Comparison of ENCODE assay signal across 1 cellular context in genomic region chr3:57826286-57826951, GRCh38.
TF ChIP-seq lines count a peak whose summit lies in the region.

No MANE protein-coding gene starts in this region.

TF ChIP-seq in H1, 55 proteins besides CTCF, POLR2A, EP300 and RAD21:
- TF ChIP-seq SIN3A (conservative IDR thresholded peaks at IDR 0.05 in 1 of 2, IDR thresholded peaks at IDR 0.05 in 1 of 2; ENCODE audit: low read depth in 1 of 2, low read length in 2 of 2), result no peak
- TF ChIP-seq SAP30 (IDR thresholded peaks at IDR 0.05; ENCODE audit: insufficient read depth, insufficient replicate concordance, low read length), result no peak
- no peak for TF ChIP-seq TBP (IDR thresholded peaks at IDR 0.05; ENCODE audit: low read depth, low read length)
- no peak for TF ChIP-seq NANOG (IDR thresholded peaks at IDR 0.05; ENCODE audit: insufficient read depth, low read depth, low read length, poor library complexity, severe bottlenecking)
- no peak for TF ChIP-seq POU5F1 (IDR thresholded peaks at IDR 0.05; ENCODE audit: low read depth, low read length)
- TF ChIP-seq GTF2F1 (IDR thresholded peaks at IDR 0.05; ENCODE audit: borderline replicate concordance, low read depth, low read length), result no peak
- TF ChIP-seq EZH2 (IDR thresholded peaks at IDR 0.05; ENCODE audit: low read depth, low read length, severe bottlenecking), result no peak
- TF ChIP-seq CHD7 (IDR thresholded peaks at IDR 0.05; ENCODE audit: insufficient replicate concordance, low read length), result no peak
- no peak for TF ChIP-seq SIRT6 (IDR thresholded peaks at IDR 0.05; ENCODE audit: low read length)
- no peak for TF ChIP-seq SRF (IDR thresholded peaks at IDR 0.05; ENCODE audit: low read depth, low read length)
- TF ChIP-seq TEAD4 (IDR thresholded peaks at IDR 0.05; ENCODE audit: low read depth, low read length), result no peak
- TF ChIP-seq ATF3 (IDR thresholded peaks at IDR 0.05; ENCODE audit: insufficient read depth, low read depth, low read length), result no peak
- no peak for TF ChIP-seq BRCA1 (IDR thresholded peaks at IDR 0.05; ENCODE audit: low read depth, low read length)
